ENCODE assay signal across 12 cellular contexts in genomic region chr11:55714982-55715888, GRCh38.
DNase-seq lines count a peak whose midpoint lies in the region; ATAC-seq and TF ChIP-seq lines count a peak whose summit lies in the region.
"Had no signal": no experiment of that assay in that cellular context is flagged by ENCODE, and none has a peak within 500 bp of the region (broad histone marks: within the 10 kb centered on the region; RNA-seq: fewer than 3 reads in every experiment).

No MANE protein-coding gene starts in this region.

- no peaks in the 10 kb centered on the region for H3K79me2 ChIP-seq in OCI-LY1 (ENCODE audit: insufficient read depth, low read length)

- TF ChIP-seq CTCF in OCI-LY1 (IDR thresholded peaks at IDR 0.05; ENCODE audit: low read length), result peak; percentile 70

- no peaks in the 10 kb centered on the region for H3K4me1 ChIP-seq in OCI-LY1 (ENCODE audit: insufficient read depth, low read length, severe bottlenecking)
- H3K4me1 ChIP-seq: esophagus squamous epithelium, uterus had no signal

- ATAC-seq in GM21360 (IDR thresholded peaks at IDR 0.05; ENCODE audit: unreplicated experiment), result peak; percentile 87
- no peak for ATAC-seq in HG03457 (IDR thresholded peaks at IDR 0.05; ENCODE audit: unreplicated experiment)
- ATAC-seq: activated CD8-positive, alpha-beta memory T cell treated with anti-CD3 and anti-CD28 coated beads, Interleukin-2, amount 10 ng/mL, durations not matched to agents 7 days and 5 days had no signal

- no peak overlapping the region for H3K9ac ChIP-seq in OCI-LY1 (ENCODE audit: low read length)

- no peaks in the 10 kb centered on the region for H3K9me3 ChIP-seq in OCI-LY1 (ENCODE audit: low read length)
- H3K9me3 ChIP-seq: uterus had no signal

- no peaks in the 10 kb centered on the region for H4K20me1 ChIP-seq in OCI-LY1 (ENCODE audit: insufficient read depth, low read length)

- H3K4me2 ChIP-seq in OCI-LY1 (ENCODE audit: low read length), result no peak overlapping the region

- DNase-seq in NCI-H526 (lab: John Stamatoyannopoulos, UW), result peak; percentile 10 to 44
- DNase-seq in NCI-H526 treated with DMSO at 0.1 percent for 48 hours (lab: John Stamatoyannopoulos, UW), result no peak
- peak; percentile 6 for DNase-seq in foreskin melanocyte
- no peak for DNase-seq in AG08396 (ENCODE audit: low spot score)
- DNase-seq in CD1c-positive myeloid dendritic cell (ENCODE audit: extremely low spot score), result no peak
- DNase-seq: activated CD8-positive, alpha-beta memory T cell treated with anti-CD3 and anti-CD28 coated beads, Interleukin-2, amount 10 ng/mL, durations not matched to agents 7 days and 5 days; esophagus squamous epithelium; occipital lobe; uterus had no signal

- no peaks in the 10 kb centered on the region for H3K27me3 ChIP-seq in OCI-LY1 (ENCODE audit: insufficient read depth, low read length)
- H3K27me3 ChIP-seq: esophagus squamous epithelium, uterus had no signal

- no peak overlapping the region for H3K4me3 ChIP-seq in OCI-LY1 (ENCODE audit: low read depth, low read length, poor library complexity, severe bottlenecking)
- H3K4me3 ChIP-seq: esophagus squamous epithelium, uterus had no signal

- no peaks in the 10 kb centered on the region for H3K36me3 ChIP-seq in OCI-LY1 (ENCODE audit: insufficient read depth, low read length)
- H3K36me3 ChIP-seq: esophagus squamous epithelium, uterus had no signal

- no peaks in the 10 kb centered on the region for H3K9me2 ChIP-seq in OCI-LY1 (ENCODE audit: low read depth, low read length)

- H3K27ac ChIP-seq in OCI-LY1 (ENCODE audit: low read depth, low read length, poor library complexity, severe bottlenecking), result no peak overlapping the region
- H3K27ac ChIP-seq: esophagus squamous epithelium, uterus had no signal

- H3F3A ChIP-seq in OCI-LY1 (ENCODE audit: insufficient read depth, low read length), result no peaks in the 10 kb centered on the region

- no peak overlapping the region for H2AFZ ChIP-seq in OCI-LY1 (ENCODE audit: low read length)

Comparison
In these comparisons a context has a peak if more than half of its experiments do, and no peak if none do; other contexts are left out.
1. DNase-seq: peak in NCI-H526 (2 of 2) and foreskin melanocyte (single experiment); none in NCI-H526 treated with DMSO at 0.1 percent for 48 hours (single experiment), AG08396 (single experiment) and CD1c-positive myeloid dendritic cell (single experiment).